ENCODE assay signal across 8 cellular contexts in genomic region chr3:108222813-108223307, GRCh38. TPM values are rescaled to one million over a fixed set of nuclear protein-coding genes. Genes with fewer than 3 reads are reported as not detected.
DNase-seq lines count a peak whose midpoint lies in the region; TF ChIP-seq lines count a peak whose summit lies in the region.

No MANE protein-coding gene starts in this region.

- H3K9me3 ChIP-seq in PC-9 (ENCODE audit: insufficient read depth, low read depth) (no peaks in the 10 kb centered on the region), neuron (ENCODE audit: low read length) (no peaks in the 10 kb centered on the region)

- H3K27me3 ChIP-seq in PC-9 (ENCODE audit: insufficient read depth, low read depth), result no peaks in the 10 kb centered on the region
- no peaks in the 10 kb centered on the region for H3K27me3 ChIP-seq in neuron (ENCODE audit: insufficient read depth, low read length)

- TSS peak; percentile 71 for BruUV-seq in PC-9 (replicated peaks; lab: Mats Ljungman, UMichigan)

- peaks cover 20% of the 10 kb centered on the region for H3K79me2 ChIP-seq in PC-9 (ENCODE audit: low read depth)

- CTCF ChIA-PET in PC-9 (lab: Charles Lee), result interaction anchor here (0.5 kb wide), 1 partner anchor 223 kb away, joined by 4 read pairs; no protein-coding TSS in a partner anchor

- H3K4me1 ChIP-seq in PC-9 (replicated peaks; ENCODE audit: insufficient read depth) (peaks cover 27% of the 10 kb centered on the region), neuron (ENCODE audit: insufficient read depth, low read length) (peaks cover 25% of the 10 kb centered on the region)

- H4K20me1 ChIP-seq in PC-9 (ENCODE audit: insufficient read depth), result no peaks in the 10 kb centered on the region

- H3K4me2 ChIP-seq in PC-9, result peak overlapping the region; percentile 76

- peak overlapping the region; percentile 2 for H3K27ac ChIP-seq in PC-9
- H3K27ac ChIP-seq in epithelial cell of prostate, result peak overlapping the region; percentile 32

- peak; percentile 34 for DNase-seq in NCI-H1694 treated with DMSO at 0.1 percent for 48 hours (lab: John Stamatoyannopoulos, UW)
- no peak for DNase-seq in NCI-H1694 (lab: John Stamatoyannopoulos, UW)
- DNase-seq in PC-9, result no peak
- no peak for DNase-seq in epithelial cell of prostate (ENCODE audit: low read depth, low spot score)
- no peak for DNase-seq in NCI-H345 (lab: John Stamatoyannopoulos, UW)
- DNase-seq in GOT3 (lab: John Stamatoyannopoulos, UW), result no peak
- no peak for DNase-seq in MV-4-11 (lab: John Stamatoyannopoulos, UW)

- H3K4me3 ChIP-seq in PC-9, result peak overlapping the region; percentile 85
- peak overlapping the region; percentile 75 for H3K4me3 ChIP-seq in neuron (ENCODE audit: low read length)

- H2AFZ ChIP-seq in PC-9 (peak overlapping the region; percentile 99), neuron (ENCODE audit: low read depth, low read length) (peak overlapping the region; percentile 75)

- no peak for TF ChIP-seq CTCF in PC-9 (conservative IDR thresholded peaks at IDR 0.05)

- POLR2A ChIA-PET in PC-9 (lab: Charles Lee; ENCODE audit: unreplicated experiment), result interaction anchor here (0.8 kb wide), 1 partner anchor 12 kb away, joined by 6 read pairs; no protein-coding TSS in a partner anchor

- intact Hi-C loops in PC-9 (cut with micrococcal nuclease; ENCODE audit: unreplicated experiment), result loop anchor here (1.0 to 5.0 kb wide), 8 partner anchors 82 to 286 kb away; no protein-coding TSS in a partner anchor

- no peaks in the 10 kb centered on the region for H3K9me2 ChIP-seq in PC-9 (ENCODE audit: insufficient read depth)

- H3F3A ChIP-seq in PC-9 (ENCODE audit: insufficient read depth, low read depth), result no peaks in the 10 kb centered on the region

- H3K36me3 ChIP-seq in PC-9 (ENCODE audit: low read depth), result peaks cover 9% of the 10 kb centered on the region; the same call in 1 of the 2 replicates
- H3K36me3 ChIP-seq in neuron (ENCODE audit: insufficient read depth, low read length), result peaks cover 8% of the 10 kb centered on the region

RNA-seq across cellular contexts. Expression of gene IFT57, which starts 0.6 kb away (rescaled TPM):
- 55.2 and 65.7 TPM in 2 replicates for total RNA-seq in PC-9 (2021)
